In the genomic region with DNA sequence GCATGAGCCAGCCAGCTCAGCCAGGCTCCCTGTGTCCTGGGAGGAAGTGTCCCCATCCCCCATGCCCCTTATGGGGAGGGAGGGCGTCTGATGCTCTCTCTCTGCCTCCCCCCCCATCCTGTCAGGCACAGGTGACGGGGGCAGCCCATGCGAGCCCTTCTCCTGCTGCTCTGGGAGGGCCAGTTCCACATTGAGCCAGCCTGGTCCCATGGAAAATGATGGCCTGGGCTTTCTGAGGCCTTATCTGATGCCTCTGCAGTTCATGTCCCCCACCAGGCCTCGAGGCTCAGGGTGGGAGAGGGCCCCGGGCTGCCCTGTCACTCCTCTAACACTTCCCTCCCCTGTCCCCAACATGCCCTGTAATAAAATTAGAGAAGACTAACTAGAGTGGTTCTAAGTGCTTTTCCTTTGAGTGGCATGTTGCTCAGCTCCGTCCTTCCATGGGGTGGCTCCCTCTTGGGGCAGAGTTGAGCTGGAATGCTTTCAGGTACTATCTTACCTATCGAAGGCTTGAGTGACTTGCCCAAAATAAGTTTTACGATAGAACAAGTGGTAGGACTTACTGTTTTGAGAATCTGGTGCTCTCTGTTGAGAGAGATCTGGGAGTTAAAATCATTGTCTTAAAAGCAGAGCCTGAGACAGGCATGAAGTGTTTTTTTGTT, we compare ENCODE assay signal across 9 cellular contexts. TPM values are rescaled to one million over a fixed set of nuclear protein-coding genes. Genes with fewer than 3 reads are reported as not detected.
A peak's percentile ranks its signal among the peaks of the same experiment; 100 is the strongest.
DNase-seq lines count a peak whose midpoint lies in the region; ATAC-seq and TF ChIP-seq lines count a peak whose summit lies in the region.
"Had no signal": no experiment of that assay in that cellular context is flagged by ENCODE, and none has a peak within 500 bp of the region (broad histone marks: within the 10 kb centered on the region; RNA-seq: fewer than 3 reads in every experiment).

No MANE protein-coding gene starts in this region.

- H3K4me3 ChIP-seq in CD8-positive, alpha-beta T cell (ENCODE audit: low read depth, low read length), result no peak overlapping the region
- no peak overlapping the region for H3K4me3 ChIP-seq in LNCaP clone FGC (ENCODE audit: low read depth, low read length)

- peaks cover 32% of the 10 kb centered on the region for H3K36me3 Mint-ChIP-seq in CD8-positive, alpha-beta T cell
- H3K36me3 Mint-ChIP-seq in central memory CD8-positive, alpha-beta T cell (ENCODE audit: insufficient read depth), result peaks cover 24% of the 10 kb centered on the region
- H3K36me3 Mint-ChIP-seq in natural killer cell treated with Interleukin-12 subunit alpha and Interleukin-12 subunit beta and Interleukin-15 and Interleukin-18, amount 100 ng/mL, for 72 hours, result no peaks in the 10 kb centered on the region

- H3K4me1 ChIP-seq in CD8-positive, alpha-beta T cell (ENCODE audit: insufficient read depth, low read length), result peaks cover 20% of the 10 kb centered on the region

- POLR2A ChIA-PET in CD8-positive, alpha-beta T cell (lab: Charles Lee), result no interaction called here

- no peak overlapping the region for H3K27ac ChIP-seq in CD8-positive, alpha-beta T cell (ENCODE audit: low read depth, low read length)

- CTCF ChIA-PET in CD8-positive, alpha-beta T cell (lab: Charles Lee), result interaction anchor here (1.4 kb wide), 1 partner anchor 10 kb away, joined by 3 read pairs; no protein-coding TSS in a partner anchor

- intact Hi-C loops in CD8-positive, alpha-beta T cell (cut with DNase I, micrococcal nuclease), result loop anchor here in 1 of 2 experiments (5.0 kb wide), 1 partner anchor 586 kb away; the partner anchor contains the start of gene SYF2

- H3K27me3 ChIP-seq in CD8-positive, alpha-beta T cell (ENCODE audit: insufficient read depth, low read length), result no peaks in the 10 kb centered on the region
- H3K27me3 ChIP-seq: spleen had no signal

- H3K4me1 Mint-ChIP-seq in CD8-positive, alpha-beta T cell (ENCODE audit: low read depth), result peaks cover 32% of the 10 kb centered on the region
- peaks cover 33% of the 10 kb centered on the region for H3K4me1 Mint-ChIP-seq in central memory CD8-positive, alpha-beta T cell
- peaks cover 37% of the 10 kb centered on the region in 2 donors for H3K4me1 Mint-ChIP-seq in natural killer cell treated with Interleukin-12 subunit alpha and Interleukin-12 subunit beta and Interleukin-15 and Interleukin-18, amount 100 ng/mL, for 72 hours (ENCODE audit: low read depth in 2 of 2)

- no peaks in the 10 kb centered on the region for H3K9me3 ChIP-seq in CD8-positive, alpha-beta T cell (ENCODE audit: low read length)
- H3K9me3 ChIP-seq: spleen had no signal

- no peaks in the 10 kb centered on the region for H3K36me3 ChIP-seq in CD8-positive, alpha-beta T cell (ENCODE audit: insufficient read depth, low read length)

- no peak for DNase-seq in CD8-positive, alpha-beta T cell
- DNase-seq in LNCaP clone FGC (ENCODE audit: low read depth) (no peak), occipital lobe (lab: John Stamatoyannopoulos, UW) (no peak), NCI-H2081 treated with DMSO at 0.1 percent for 48 hours (lab: John Stamatoyannopoulos, UW) (no peak)
- no peak for DNase-seq in central memory CD8-positive, alpha-beta T cell (ENCODE audit: low spot score in 2 of 2)
- DNase-seq in natural killer cell treated with Interleukin-12 subunit alpha and Interleukin-12 subunit beta and Interleukin-15 and Interleukin-18, amount 100 ng/mL, for 72 hours (ENCODE audit: low spot score), result no peak
- DNase-seq: spleen had no signal

- TF ChIP-seq CTCF in CD8-positive, alpha-beta T cell (IDR thresholded peaks at IDR 0.05), result no peak
- peak; percentile 42 for TF ChIP-seq CTCF in LNCaP clone FGC (IDR thresholded peaks at IDR 0.05; ENCODE audit: control insufficient read depth, extremely low read depth, insufficient read depth)

- peak overlapping the region; percentile 58 for H3K27ac Mint-ChIP-seq in CD8-positive, alpha-beta T cell
- H3K27ac Mint-ChIP-seq in central memory CD8-positive, alpha-beta T cell (ENCODE audit: low read depth), result no peak overlapping the region
- H3K27ac Mint-ChIP-seq in natural killer cell treated with Interleukin-12 subunit alpha and Interleukin-12 subunit beta and Interleukin-15 and Interleukin-18, amount 100 ng/mL, for 72 hours, result peak overlapping the region; percentile 88 to 93

- no peak for ATAC-seq in CD8-positive, alpha-beta T cell
- no peak for ATAC-seq in central memory CD8-positive, alpha-beta T cell (replicated peaks; ENCODE audit: extremely low read depth, poor library complexity, severe bottlenecking)
- no peak for ATAC-seq in natural killer cell treated with Interleukin-12 subunit alpha and Interleukin-12 subunit beta and Interleukin-15 and Interleukin-18, amount 100 ng/mL, for 72 hours
- ATAC-seq in GM21737 (IDR thresholded peaks at IDR 0.05; ENCODE audit: unreplicated experiment) (no peak), HG02610 (IDR thresholded peaks at IDR 0.05; ENCODE audit: unreplicated experiment) (no peak)

- no peaks in the 10 kb centered on the region for H3K9me3 Mint-ChIP-seq in CD8-positive, alpha-beta T cell
- no peaks in the 10 kb centered on the region for H3K9me3 Mint-ChIP-seq in central memory CD8-positive, alpha-beta T cell
- no peaks in the 10 kb centered on the region for H3K9me3 Mint-ChIP-seq in natural killer cell treated with Interleukin-12 subunit alpha and Interleukin-12 subunit beta and Interleukin-15 and Interleukin-18, amount 100 ng/mL, for 72 hours

- H3K27me3 Mint-ChIP-seq in CD8-positive, alpha-beta T cell (ENCODE audit: low read depth), result no peaks in the 10 kb centered on the region
- no peaks in the 10 kb centered on the region for H3K27me3 Mint-ChIP-seq in central memory CD8-positive, alpha-beta T cell
- H3K27me3 Mint-ChIP-seq in natural killer cell treated with Interleukin-12 subunit alpha and Interleukin-12 subunit beta and Interleukin-15 and Interleukin-18, amount 100 ng/mL, for 72 hours, result no peaks in the 10 kb centered on the region

- peak overlapping the region; percentile 93 for H3K4me3 Mint-ChIP-seq in CD8-positive, alpha-beta T cell
- H3K4me3 Mint-ChIP-seq in central memory CD8-positive, alpha-beta T cell, result peak overlapping the region; percentile 87
- H3K4me3 Mint-ChIP-seq in natural killer cell treated with Interleukin-12 subunit alpha and Interleukin-12 subunit beta and Interleukin-15 and Interleukin-18, amount 100 ng/mL, for 72 hours, result peak overlapping the region; percentile 92

RNA-seq across cellular contexts. Expression of gene MTFR1L, which starts 1.8 kb away (rescaled TPM):
- 10 to 100 TPM; 22.9 to 25.7 TPM for total RNA-seq in CD8-positive, alpha-beta T cell
- total RNA-seq in natural killer cell treated with Interleukin-12 subunit alpha and Interleukin-12 subunit beta and Interleukin-15 and Interleukin-18, amount 100 ng/mL, for 72 hours, result 10 to 100 TPM; 29.8 to 37.3 TPM
- total RNA-seq in occipital lobe, result 32.8 TPM

RNA-seq across cellular contexts. Expression of gene SELENON, which starts 18.0 kb away (rescaled TPM):
- total RNA-seq in CD8-positive, alpha-beta T cell, result 10 to 100 TPM; 18.9 to 20.2 TPM
- 1 to 10 TPM; 6.6 to 9.6 TPM for total RNA-seq in natural killer cell treated with Interleukin-12 subunit alpha and Interleukin-12 subunit beta and Interleukin-15 and Interleukin-18, amount 100 ng/mL, for 72 hours
- 10.3 TPM for total RNA-seq in occipital lobe

RNA-seq across cellular contexts. Expression of gene AUNIP, which starts 41.3 kb away (rescaled TPM):
- total RNA-seq in CD8-positive, alpha-beta T cell, result under 1 TPM in 1 of 2 experiments, not detected in 1; 0.30 TPM
- 10 to 100 TPM in 1 of 2 donors, 1 to 10 TPM in 1; 4.2 to 15.1 TPM for total RNA-seq in natural killer cell treated with Interleukin-12 subunit alpha and Interleukin-12 subunit beta and Interleukin-15 and Interleukin-18, amount 100 ng/mL, for 72 hours
- 1.7 TPM for total RNA-seq in occipital lobe

RNA-seq across cellular contexts. Expression of gene PAQR7, which starts 57.5 kb away (rescaled TPM):
- total RNA-seq in CD8-positive, alpha-beta T cell, result 1 to 10 TPM; 2.1 to 2.3 TPM
- total RNA-seq in natural killer cell treated with Interleukin-12 subunit alpha and Interleukin-12 subunit beta and Interleukin-15 and Interleukin-18, amount 100 ng/mL, for 72 hours, result 1 to 10 TPM; 5.2 to 6.3 TPM
- 8.1 TPM for total RNA-seq in occipital lobe
